18 cellular contexts compared by ENCODE assay signal in genomic region chr2:241230435-241230834, GRCh38.
"Had no signal": no experiment of that assay in that cellular context is flagged by ENCODE, and none has a peak within 500 bp of the region (broad histone marks: within the 10 kb centered on the region; RNA-seq: fewer than 3 reads in every experiment).

No MANE protein-coding gene starts in this region.

- H3K9me3 Mint-ChIP-seq: activated naive CD8-positive, alpha-beta T cell treated with anti-CD3 and anti-CD28 coated beads, Interleukin-2, amount 50 U/mL, for 24 hours; activated T-helper 2 cell treated with anti-CD3 and anti-CD28 coated beads, Interferon-gamma antibody, Interleukin-2, Interleukin-4, amounts not matched to agents 10 μg/mL and 5 μg/mL and 100 μg/mL, durations not matched to agents 14 hours and 24 hours and 36 hours; natural killer cell; stimulated activated naive B cell treated with anti-CD40 and anti-IgM and Interleukin-4, amounts not matched to agents 10 μg/mL and 1 μg/mL and 100 μg/mL, for 72 hours had no signal

- H3K4me1 Mint-ChIP-seq: activated CD4-positive, alpha-beta T cell treated with anti-CD3 and anti-CD28 coated beads for 36 hours; activated naive CD8-positive, alpha-beta T cell treated with anti-CD3 and anti-CD28 coated beads, Interleukin-2, amount 50 U/mL, for 24 hours; natural killer cell had no signal

- H3K4me1 ChIP-seq: left lung, parathyroid adenoma had no signal

- H3K36me3 Mint-ChIP-seq: natural killer cell had no signal

- H3K4me3 Mint-ChIP-seq: activated CD4-positive, alpha-beta T cell treated with anti-CD3 and anti-CD28 coated beads for 36 hours; activated CD8-positive, alpha-beta memory T cell treated with anti-CD3 and anti-CD28 coated beads, Interleukin-2, amount 10 ng/mL, durations not matched to agents 7 days and 5 days; activated naive CD8-positive, alpha-beta T cell treated with anti-CD3 and anti-CD28 coated beads, Interleukin-2, amount 50 U/mL, for 24 hours; natural killer cell; stimulated activated naive B cell treated with anti-CD40 and anti-IgM and Interleukin-4, amounts not matched to agents 10 μg/mL and 1 μg/mL and 100 μg/mL, for 72 hours had no signal

- H3K27me3 Mint-ChIP-seq: activated CD4-positive, alpha-beta T cell treated with anti-CD3 and anti-CD28 coated beads for 36 hours; activated CD8-positive, alpha-beta memory T cell treated with anti-CD3 and anti-CD28 coated beads, Interleukin-2, amount 10 ng/mL, durations not matched to agents 7 days and 5 days; activated naive CD8-positive, alpha-beta T cell treated with anti-CD3 and anti-CD28 coated beads, Interleukin-2, amount 50 U/mL, for 24 hours; stimulated activated naive B cell treated with anti-CD40 and anti-IgM and Interleukin-4, amounts not matched to agents 10 μg/mL and 1 μg/mL and 100 μg/mL, for 72 hours had no signal

- H3K27ac Mint-ChIP-seq: activated CD4-positive, alpha-beta T cell treated with anti-CD3 and anti-CD28 coated beads for 36 hours; activated CD8-positive, alpha-beta memory T cell treated with anti-CD3 and anti-CD28 coated beads, Interleukin-2, amount 10 ng/mL, durations not matched to agents 7 days and 5 days; activated naive CD8-positive, alpha-beta T cell treated with anti-CD3 and anti-CD28 coated beads, Interleukin-2, amount 50 U/mL, for 24 hours; activated T-helper 2 cell treated with anti-CD3 and anti-CD28 coated beads, Interferon-gamma antibody, Interleukin-2, Interleukin-4, amounts not matched to agents 10 μg/mL and 5 μg/mL and 100 μg/mL, durations not matched to agents 14 hours and 24 hours and 36 hours; natural killer cell; stimulated activated naive B cell treated with anti-CD40 and anti-IgM and Interleukin-4, amounts not matched to agents 10 μg/mL and 1 μg/mL and 100 μg/mL, for 72 hours had no signal

- ATAC-seq: activated CD4-positive, alpha-beta T cell treated with anti-CD3 and anti-CD28 coated beads for 36 hours; activated CD8-positive, alpha-beta memory T cell treated with anti-CD3 and anti-CD28 coated beads, Interleukin-2, amount 10 ng/mL, durations not matched to agents 7 days and 5 days; activated naive CD8-positive, alpha-beta T cell treated with anti-CD3 and anti-CD28 coated beads, Interleukin-2, amount 50 U/mL, for 24 hours; left lung; natural killer cell; stimulated activated naive B cell treated with anti-CD40 and anti-IgM and Interleukin-4, amounts not matched to agents 10 μg/mL and 1 μg/mL and 100 μg/mL, for 72 hours had no signal

- DNase-seq: activated CD4-positive, alpha-beta T cell treated with anti-CD3 and anti-CD28 coated beads for 36 hours; activated CD4-positive, alpha-beta T cell treated with anti-CD3 and anti-CD28 coated beads, Interleukin-2, amount 50 U/mL, for 48 hours; activated CD8-positive, alpha-beta memory T cell treated with anti-CD3 and anti-CD28 coated beads, Interleukin-2, amount 10 ng/mL, durations not matched to agents 7 days and 5 days; activated naive CD4-positive, alpha-beta T cell treated with Interleukin-2 at 50 U/mL for 16 hours; activated naive CD8-positive, alpha-beta T cell treated with anti-CD3 and anti-CD28 coated beads, Interleukin-2, amount 50 U/mL, for 24 hours; erythroblast; foreskin melanocyte; hypothalamus; islet precursor cell; natural killer cell; stimulated activated naive B cell treated with anti-CD40 and anti-IgM and Interleukin-4, amounts not matched to agents 10 μg/mL and 1 μg/mL and 100 μg/mL, for 72 hours had no signal

- H3K9ac ChIP-seq: parathyroid adenoma had no signal

- H3K4me3 ChIP-seq: left lung, thoracic aorta had no signal

- H3K79me2 ChIP-seq: parathyroid adenoma had no signal

- H2AFZ ChIP-seq: parathyroid adenoma had no signal

- H3K27me3 ChIP-seq: left lung had no signal

- H3K9me3 ChIP-seq: left lung, thoracic aorta had no signal

- H3K27ac ChIP-seq: left lung, parathyroid adenoma, thoracic aorta had no signal

- FAIRE-seq: astrocyte, colon, endometrium had no signal
